14 cellular contexts compared by ENCODE assay signal in the genomic region with DNA sequence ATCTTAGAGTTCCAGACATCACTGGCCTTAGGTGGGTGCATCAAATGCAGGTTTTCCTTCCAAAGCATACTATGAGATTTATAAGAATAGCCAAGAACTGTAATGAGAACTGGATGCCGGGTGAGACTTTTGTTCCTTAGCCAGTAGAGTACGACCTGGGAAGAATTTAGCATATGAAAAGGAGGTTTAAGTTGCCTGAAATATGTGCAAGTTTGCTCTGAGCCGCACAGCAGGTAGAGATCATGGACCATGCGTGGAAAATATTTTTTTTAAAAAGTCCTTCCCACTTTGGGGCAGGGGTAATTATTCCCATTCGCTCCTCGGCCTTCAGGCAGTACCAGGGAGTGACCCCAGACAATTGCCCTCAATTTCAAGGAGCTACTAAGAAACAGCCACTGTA.
"Had no signal": no experiment of that assay in that cellular context is flagged by ENCODE, and none has a peak within 500 bp of the region (broad histone marks: within the 10 kb centered on the region; RNA-seq: fewer than 3 reads in every experiment).

No MANE protein-coding gene starts in this region.

- H3K36me3 ChIP-seq: gastrocnemius medialis, right lobe of liver, suprapubic skin had no signal

- FAIRE-seq: bronchial epithelial cell had no signal

- H3K4me2 ChIP-seq: smooth muscle cell had no signal

- H3K27ac ChIP-seq: gastrocnemius medialis, psoas muscle, right lobe of liver, suprapubic skin had no signal

- H3K27me3 ChIP-seq: gastrocnemius medialis, right lobe of liver, suprapubic skin had no signal

- H3K4me1 ChIP-seq: gastrocnemius medialis, psoas muscle, right lobe of liver, suprapubic skin had no signal

- H3K4me3 ChIP-seq: gastrocnemius medialis, psoas muscle, right lobe of liver, smooth muscle cell, suprapubic skin had no signal

- DNase-seq: activated CD4-positive, CD25-positive, alpha-beta regulatory T cell treated with anti-CD3 and anti-CD28 coated beads, Interleukin-2, amount 50 U/mL, for 72 hours; activated naive CD4-positive, alpha-beta T cell treated with anti-CD3 and anti-CD28 coated beads for 36 hours; activated naive CD8-positive, alpha-beta T cell treated with anti-CD3 and anti-CD28 coated beads, Interleukin-2, amount 50 U/mL, for 24 hours; aorta; gastrocnemius medialis; kidney glomerular epithelial cell; psoas muscle; right lobe of liver; stimulated activated naive CD8-positive, alpha-beta T cell treated with anti-CD3 and anti-CD28 coated beads, Interleukin-15, Interleukin-2, amounts not matched to agents 100 U/mL and 50 U/mL, for 24 hours; T-cell; T-helper 9 cell had no signal

- H3K9me3 ChIP-seq: gastrocnemius medialis, psoas muscle, right lobe of liver, suprapubic skin had no signal
